17 cellular contexts compared by ENCODE assay signal in genomic region chr2:20582600-20583221, GRCh38.
A peak's percentile ranks its signal among the peaks of the same experiment; 100 is the strongest.
DNase-seq lines count a peak whose midpoint lies in the region; ATAC-seq, FAIRE-seq and TF ChIP-seq lines count a peak whose summit lies in the region.
"Had no signal": no experiment of that assay in that cellular context is flagged by ENCODE, and none has a peak within 500 bp of the region (broad histone marks: within the 10 kb centered on the region; RNA-seq: fewer than 3 reads in every experiment).

No MANE protein-coding gene starts in this region.

- peak overlapping the region; percentile 92 for H3K9ac ChIP-seq in HepG2 (ENCODE audit: insufficient read depth, low read depth, low read length)

- H3K4me1 ChIP-seq in HepG2 (ENCODE audit: insufficient read depth, low read length) = peaks cover 100% of the 10 kb centered on the region
- peaks cover 0 to 51% (median 46%) of the 10 kb centered on the region in 4 donors for H3K4me1 ChIP-seq in sigmoid colon

- intact Hi-C loops in HepG2 (cut with micrococcal nuclease; ENCODE audit: unreplicated experiment) = no loop called here
- intact Hi-C loops in sigmoid colon (cut with DNase I) = no loop called here

- no peak for FAIRE-seq in HepG2 (lab: Jason Lieb, UNC)

- H3K4me2 ChIP-seq in HepG2 (ENCODE audit: low read depth, low read length) = no peak overlapping the region

- in situ Hi-C loops in HepG2 (cut with HindIII; ENCODE audit: extremely low pct_ligation_motif_present, low pct_unique_long_range_greater_than_20kb) = no loop called here

- TF ChIP-seq RAD21 in HepG2 (CRISPR knock-in tag; IDR thresholded peaks at IDR 0.05) = no peak

- TF ChIP-seq EP300 in HepG2 (IDR thresholded peaks at IDR 0.05; ENCODE audit: low read depth in 2 of 2, low read length in 2 of 2) (no peak), HepG2 (CRISPR knock-in tag; IDR thresholded peaks at IDR 0.05; ENCODE audit: borderline replicate concordance) (no peak), sigmoid colon (IDR thresholded peaks at IDR 0.05) (peak in 2 of 4 donors; percentile 8 to 56)

- peaks cover 11% of the 10 kb centered on the region for H3K79me2 ChIP-seq in HepG2 (ENCODE audit: insufficient read depth, low read length)

- H3K9me3 ChIP-seq in HepG2 (ENCODE audit: low read length) (peaks cover 5% of the 10 kb centered on the region), sigmoid colon (no peaks in the 10 kb centered on the region)

- ATAC-seq in HepG2 (no peak), GM21717 (IDR thresholded peaks at IDR 0.05; ENCODE audit: unreplicated experiment) (no peak)
- ATAC-seq: activated CD4-positive, CD25-positive, alpha-beta regulatory T cell treated with anti-CD3 and anti-CD28 coated beads, Interleukin-2, amount 50 U/mL, for 24 hours; activated naive CD8-positive, alpha-beta T cell treated with anti-CD3 and anti-CD28 coated beads, Interleukin-2, amount 50 U/mL, for 24 hours had no signal

- no peaks in the 10 kb centered on the region for H3K9me3 Mint-ChIP-seq in chondrocyte (ENCODE audit: low read depth)
- H3K9me3 Mint-ChIP-seq: activated naive CD8-positive, alpha-beta T cell treated with anti-CD3 and anti-CD28 coated beads, Interleukin-2, amount 50 U/mL, for 24 hours; dendritic cell treated with granulocyte-macrophage colony-stimulating factor and Interleukin-4, amounts not matched to agents 40 ng/mL and 50 ng/mL, for 4 days; immature natural killer cell had no signal

- POLR2A ChIA-PET in HepG2 (lab: Yijun Ruan, JAX) = interaction anchor here (1.0 to 36.8 kb wide), 8 partner anchors 11 to 164 kb away, joined by 3 to 1537 read pairs (median 10); partner anchors contain the start of gene RHOB

- H3K36me3 Mint-ChIP-seq in chondrocyte (ENCODE audit: low read depth) = no peaks in the 10 kb centered on the region

- DNase-seq in C1 segment of cervical spinal cord (lab: John Stamatoyannopoulos, UW) = peak in 12 of 14 donors; percentile 11 to 89 (median 70)
- DNase-seq in chondrocyte (ENCODE audit: low spot score) = peak; percentile 75
- DNase-seq in HepG2 (ENCODE audit: low spot score) = no peak
- peak; percentile 64 for DNase-seq in sigmoid colon
- DNase-seq in NAMALWA (ENCODE audit: low spot score) = no peak
- DNase-seq in cerebellar cortex (ENCODE audit: low spot score) = no peak
- DNase-seq in effector CD4-positive, alpha-beta T cell = no peak
- DNase-seq: activated naive CD8-positive, alpha-beta T cell treated with anti-CD3 and anti-CD28 coated beads, Interleukin-2, amount 50 U/mL, for 24 hours; activated T-cell treated with anti-CD3 and anti-CD28 coated beads for 4 hours; DMS153; immature natural killer cell; naive B cell; NCI-H524; T-helper 1 cell had no signal

- H3K27ac Mint-ChIP-seq in chondrocyte (ENCODE audit: unreplicated experiment) = peak overlapping the region; percentile 33
- H3K27ac Mint-ChIP-seq: activated naive CD8-positive, alpha-beta T cell treated with anti-CD3 and anti-CD28 coated beads, Interleukin-2, amount 50 U/mL, for 24 hours; dendritic cell treated with granulocyte-macrophage colony-stimulating factor and Interleukin-4, amounts not matched to agents 40 ng/mL and 50 ng/mL, for 4 days; immature natural killer cell had no signal

- H3K4me1 Mint-ChIP-seq in chondrocyte (ENCODE audit: low read depth) = peaks cover 77% of the 10 kb centered on the region

- BruUV-seq in HepG2 (replicated peaks; lab: Mats Ljungman, UMichigan) = no TSS peak

- CTCF ChIA-PET in HepG2 (lab: Yijun Ruan, JAX; ENCODE audit: low intra/inter-chr PET ratio, low total read pairs) = no interaction called here

- TF ChIP-seq CTCF in chondrocyte (IDR thresholded peaks at IDR 0.05) (no peak), HepG2 (CRISPR knock-in tag; IDR thresholded peaks at IDR 0.05) (no peak), sigmoid colon (IDR thresholded peaks at IDR 0.05) (no peak)

- H3K4me3 Mint-ChIP-seq in chondrocyte (ENCODE audit: unreplicated experiment) = no peak overlapping the region
- H3K4me3 Mint-ChIP-seq: activated naive CD8-positive, alpha-beta T cell treated with anti-CD3 and anti-CD28 coated beads, Interleukin-2, amount 50 U/mL, for 24 hours; dendritic cell treated with granulocyte-macrophage colony-stimulating factor and Interleukin-4, amounts not matched to agents 40 ng/mL and 50 ng/mL, for 4 days; immature natural killer cell; naive B cell had no signal

- H4K20me1 ChIP-seq in HepG2 (ENCODE audit: insufficient read depth, low read length) = no peaks in the 10 kb centered on the region

- H3K27me3 Mint-ChIP-seq in chondrocyte (ENCODE audit: low read depth) = no peaks in the 10 kb centered on the region
- H3K27me3 Mint-ChIP-seq: activated naive CD8-positive, alpha-beta T cell treated with anti-CD3 and anti-CD28 coated beads, Interleukin-2, amount 50 U/mL, for 24 hours had no signal

- no peaks in the 10 kb centered on the region for H3K27me3 ChIP-seq in HepG2 (ENCODE audit: control insufficient read depth in 1 of 2, insufficient read depth in 2 of 2, low read length in 2 of 2)
- H3K27me3 ChIP-seq in sigmoid colon = no peaks in the 10 kb centered on the region

- no peaks in the 10 kb centered on the region for H3K36me3 ChIP-seq in HepG2 (replicated peaks in 1 of 2; ENCODE audit: control insufficient read depth in 1 of 2, insufficient read depth in 2 of 2, low read length in 2 of 2)
- H3K36me3 ChIP-seq in sigmoid colon = no peaks in the 10 kb centered on the region

- TF ChIP-seq POLR2A in HepG2 (IDR thresholded peaks at IDR 0.05; ENCODE audit: insufficient read depth in 1 of 2, low read depth in 2 of 2, low read length in 2 of 2) (peak in 1 of 2 experiments; percentile 29; a peak in 1 of 4 replicates), sigmoid colon (IDR thresholded peaks at IDR 0.05) (no peak)

- peak overlapping the region; percentile 97 for H3K27ac ChIP-seq in HepG2 (ENCODE audit: extremely low read length, insufficient read depth, low read length)
- H3K27ac ChIP-seq in sigmoid colon = peak overlapping the region; percentile 58 to 88 (median 74)

- no peak overlapping the region for H2AFZ ChIP-seq in HepG2 (ENCODE audit: low read length)

- no peak overlapping the region for H3K4me3 ChIP-seq in HepG2 (replicated peaks in 1 of 3; ENCODE audit: insufficient read depth in 1 of 3, low read depth in 2 of 3, low read length in 3 of 3)
- H3K4me3 ChIP-seq in sigmoid colon = no peak overlapping the region

- 88% methylated on average over 5 of the region's 5 CpGs for WGBS in HepG2 (ENCODE audit: low lambda C conversion rate)
- WGBS in sigmoid colon, 2 donors = 81 to 84% methylated on average over 5 of the region's 5 CpGs

TF ChIP-seq in HepG2, 621 proteins besides CTCF, POLR2A, EP300 and RAD21 (continues in another document):
- 0 out of 2 replicates have a peak, but pooled peaks have one; percentile 14 for TF ChIP-seq GABPB1 (CRISPR knock-in tag; IDR thresholded peaks at IDR 0.05)
- no peak for TF ChIP-seq ZNF337 (CRISPR knock-in tag; IDR thresholded peaks at IDR 0.05; ENCODE audit: borderline replicate concordance, low read depth)
- TF ChIP-seq KLF6 (CRISPR knock-in tag; IDR thresholded peaks at IDR 0.05) = no peak
- no peak for TF ChIP-seq ZNF136 (CRISPR knock-in tag; IDR thresholded peaks at IDR 0.05; ENCODE audit: low read depth)
- no peak for TF ChIP-seq ZSCAN9 (CRISPR knock-in tag; IDR thresholded peaks at IDR 0.05; ENCODE audit: borderline replicate concordance)
- no peak for TF ChIP-seq KDM5B (CRISPR knock-in tag; IDR thresholded peaks at IDR 0.05; ENCODE audit: borderline replicate concordance)
- TF ChIP-seq RNF2 (conservative IDR thresholded peaks at IDR 0.05; ENCODE audit: low read depth) = no peak
- TF ChIP-seq TERF1 (CRISPR knock-in tag; IDR thresholded peaks at IDR 0.05) = no peak
- no peak for TF ChIP-seq WIZ (CRISPR knock-in tag; IDR thresholded peaks at IDR 0.05)
- TF ChIP-seq ZNF761 (CRISPR knock-in tag; conservative IDR thresholded peaks at IDR 0.05) = no peak
- TF ChIP-seq SP4 (CRISPR knock-in tag; IDR thresholded peaks at IDR 0.05) = 0 out of 2 replicates have a peak, but pooled peaks have one; percentile 36
- no peak for TF ChIP-seq TP53 (CRISPR knock-in tag; conservative IDR thresholded peaks at IDR 0.05)
- 0 out of 2 replicates have a peak, but pooled peaks have one; percentile 61 for TF ChIP-seq ZFP90 (CRISPR knock-in tag; IDR thresholded peaks at IDR 0.05; ENCODE audit: borderline replicate concordance)
- TF ChIP-seq ATF1 (CRISPR knock-in tag; IDR thresholded peaks at IDR 0.05) = no peak
- TF ChIP-seq POLR2AphosphoS5 (IDR thresholded peaks at IDR 0.05; ENCODE audit: low read depth, low read length) = no peak
- TF ChIP-seq MZF1 (CRISPR knock-in tag; IDR thresholded peaks at IDR 0.05; ENCODE audit: borderline replicate concordance) = no peak
- TF ChIP-seq ZFY (CRISPR knock-in tag; IDR thresholded peaks at IDR 0.05) = peak; percentile 29; the same call in 1 of the 2 replicates
- no peak for TF ChIP-seq MEIS2 (CRISPR knock-in tag; IDR thresholded peaks at IDR 0.05)
- peak; percentile 9; the same call in 1 of the 2 replicates for TF ChIP-seq RXRA (CRISPR knock-in tag; IDR thresholded peaks at IDR 0.05)
- TF ChIP-seq ARNT (IDR thresholded peaks at IDR 0.05) = no peak
- TF ChIP-seq KAT2B (IDR thresholded peaks at IDR 0.05; ENCODE audit: borderline replicate concordance, low read depth, low read length) = no peak
- no peak for TF ChIP-seq ZNF562 (CRISPR knock-in tag; IDR thresholded peaks at IDR 0.05; ENCODE audit: borderline replicate concordance)
- peak; percentile 25; the same call in 1 of the 2 replicates for TF ChIP-seq ZBTB14 (CRISPR knock-in tag; IDR thresholded peaks at IDR 0.05)
- peak; percentile 11; the same call in 1 of the 2 replicates for TF ChIP-seq ZNF768 (CRISPR knock-in tag; IDR thresholded peaks at IDR 0.05)

Comparison
In these comparisons a context has a peak if more than half of its experiments do, and no peak if none do; other contexts are left out.
1. DNase-seq: peak in C1 segment of cervical spinal cord (12 of 14), chondrocyte (single experiment) and sigmoid colon (single experiment); none in HepG2 (single experiment), NAMALWA (single experiment), cerebellar cortex (single experiment) and effector CD4-positive, alpha-beta T cell (single experiment).